Comparison of ENCODE assay signal across 13 cellular contexts in the genomic region with DNA sequence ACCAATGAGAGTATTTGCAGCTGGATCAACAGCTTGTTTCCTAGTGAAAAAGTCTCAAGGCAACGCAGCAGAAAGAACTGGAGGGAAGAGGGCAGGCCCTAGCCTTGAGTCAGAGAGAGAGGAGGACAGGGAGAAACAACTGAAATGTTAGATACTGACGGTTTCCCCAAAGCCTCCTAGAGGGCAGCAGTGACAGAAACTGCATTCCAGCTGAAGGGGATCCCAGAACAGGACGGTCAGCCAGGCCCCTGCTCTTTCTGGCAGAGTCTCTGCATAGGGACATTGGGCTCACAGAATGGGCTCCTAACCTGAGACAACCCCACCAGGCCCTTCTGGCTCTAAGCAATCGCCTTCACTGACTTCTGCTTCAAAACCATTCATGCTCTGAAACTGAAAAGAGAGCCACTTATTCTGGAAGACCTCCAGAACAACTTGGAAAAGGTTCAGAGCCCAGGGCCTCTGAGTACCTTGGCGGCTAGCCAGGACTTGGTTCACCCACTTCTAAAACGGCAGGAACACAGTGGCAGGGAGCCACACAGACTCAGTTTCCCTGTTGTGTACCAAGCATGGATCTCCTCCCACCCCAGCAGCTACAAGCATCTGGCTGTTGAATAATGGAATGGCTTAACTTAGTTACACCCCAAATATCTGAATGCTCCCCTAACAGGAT.
A peak's percentile ranks its signal among the peaks of the same experiment; 100 is the strongest.
DNase-seq lines count a peak whose midpoint lies in the region; ATAC-seq and TF ChIP-seq lines count a peak whose summit lies in the region.
"Had no signal": no experiment of that assay in that cellular context is flagged by ENCODE, and none has a peak within 500 bp of the region (broad histone marks: within the 10 kb centered on the region; RNA-seq: fewer than 3 reads in every experiment).

No MANE protein-coding gene starts in this region.

- intact Hi-C loops in Right ventricle myocardium inferior (cut with DNase I): no loop called here
- intact Hi-C loops in cardiac septum (cut with DNase I): no loop called here

- no peaks in the 10 kb centered on the region for H3K4me1 Mint-ChIP-seq in activated naive CD8-positive, alpha-beta T cell treated with anti-CD3 and anti-CD28 coated beads, Interleukin-2, amount 50 U/mL, for 24 hours

- peaks cover 7% of the 10 kb centered on the region for H3K9me3 Mint-ChIP-seq in activated naive CD8-positive, alpha-beta T cell treated with anti-CD3 and anti-CD28 coated beads, Interleukin-2, amount 50 U/mL, for 24 hours

- ATAC-seq in Right ventricle myocardium inferior (peak; percentile 65), HG03457 (IDR thresholded peaks at IDR 0.05; ENCODE audit: unreplicated experiment) (no peak), GM21423 (IDR thresholded peaks at IDR 0.05; ENCODE audit: unreplicated experiment) (no peak)
- no peak for ATAC-seq in activated naive CD8-positive, alpha-beta T cell treated with anti-CD3 and anti-CD28 coated beads, Interleukin-2, amount 50 U/mL, for 24 hours

- no peak overlapping the region for H3K4me3 ChIP-seq in cardiac fibroblast (replicated peaks in 1 of 2; ENCODE audit: low read depth in 2 of 2, low read length in 2 of 2)
- H3K4me3 ChIP-seq: colonic mucosa had no signal

- H3K36me3 Mint-ChIP-seq in activated naive CD8-positive, alpha-beta T cell treated with anti-CD3 and anti-CD28 coated beads, Interleukin-2, amount 50 U/mL, for 24 hours (ENCODE audit: low read depth): no peaks in the 10 kb centered on the region

- TF ChIP-seq CTCF in cardiac fibroblast (IDR thresholded peaks at IDR 0.05; ENCODE audit: low read depth, low read length): peak; percentile 31

- DNase-seq in Right ventricle myocardium inferior (ENCODE audit: missing footprints): no peak
- DNase-seq in cardiac septum (ENCODE audit: low spot score): no peak
- DNase-seq in cardiac fibroblast (ENCODE audit: low read depth in 2 of 2): peak; percentile 33 to 59
- peak; percentile 48 for DNase-seq in left kidney (ENCODE audit: low read depth, low spot score)
- no peak for DNase-seq in activated naive CD8-positive, alpha-beta T cell treated with anti-CD3 and anti-CD28 coated beads, Interleukin-2, amount 50 U/mL, for 24 hours
- no peak for DNase-seq in islet precursor cell
- DNase-seq: activated CD8-positive, alpha-beta memory T cell treated with anti-CD3 and anti-CD28 coated beads, Interleukin-2, amount 50 U/mL, for 48 hours; AML-193; colonic mucosa; NCI-H2081 treated with DMSO at 0.1 percent for 48 hours; T-helper 1 cell had no signal

- H3K27ac Mint-ChIP-seq in activated naive CD8-positive, alpha-beta T cell treated with anti-CD3 and anti-CD28 coated beads, Interleukin-2, amount 50 U/mL, for 24 hours: no peak overlapping the region

- no peak overlapping the region for H3K4me3 Mint-ChIP-seq in activated naive CD8-positive, alpha-beta T cell treated with anti-CD3 and anti-CD28 coated beads, Interleukin-2, amount 50 U/mL, for 24 hours

- H3K27me3 Mint-ChIP-seq in activated naive CD8-positive, alpha-beta T cell treated with anti-CD3 and anti-CD28 coated beads, Interleukin-2, amount 50 U/mL, for 24 hours: peaks cover 14% of the 10 kb centered on the region

Comparison
In these comparisons a context has a peak if more than half of its experiments do, and no peak if none do; other contexts are left out.
1. DNase-seq: peak in cardiac fibroblast (2 of 2) and left kidney (single experiment); none in Right ventricle myocardium inferior (single experiment), cardiac septum (single experiment), activated naive CD8-positive, alpha-beta T cell treated with anti-CD3 and anti-CD28 coated beads, Interleukin-2, amount 50 U/mL, for 24 hours (single experiment) and islet precursor cell (single experiment).